Comparison of ENCODE assay signal across 9 cellular contexts in the genomic region with DNA sequence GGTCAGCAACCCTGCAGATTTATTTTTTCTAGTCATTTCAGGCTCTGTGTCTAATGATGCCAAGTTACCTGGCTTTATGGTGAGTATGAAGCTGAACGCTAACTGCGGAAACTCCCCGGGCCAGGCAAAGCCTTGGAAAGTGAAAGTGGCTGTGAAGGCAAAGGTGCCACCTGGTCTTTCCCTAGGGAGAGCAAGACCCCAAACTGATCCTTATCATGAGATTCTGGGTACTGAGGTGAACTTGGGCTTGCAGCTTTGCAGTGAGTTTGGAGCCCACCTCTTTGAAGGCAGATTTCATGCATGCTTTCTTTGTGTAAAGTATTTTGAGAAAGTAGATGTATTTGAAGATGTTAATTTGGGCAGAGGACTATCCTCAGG.
DNase-seq lines count a peak whose midpoint lies in the region; ATAC-seq and TF ChIP-seq lines count a peak whose summit lies in the region.
"Had no signal": no experiment of that assay in that cellular context is flagged by ENCODE, and none has a peak within 500 bp of the region (broad histone marks: within the 10 kb centered on the region; RNA-seq: fewer than 3 reads in every experiment).

No MANE protein-coding gene starts in this region.

- H3K36me3 Mint-ChIP-seq in CD4-positive, alpha-beta memory T cell: no peaks in the 10 kb centered on the region

- peak overlapping the region; percentile 57 for H2AFZ ChIP-seq in hepatocyte

- H3K27ac Mint-ChIP-seq in CD4-positive, alpha-beta memory T cell: peak overlapping the region in 6 of 7 donors; percentile 5 to 65 (median 50)

- no peaks in the 10 kb centered on the region for H3K36me3 ChIP-seq in CD4-positive, alpha-beta memory T cell (ENCODE audit: insufficient read depth, low read length)
- H3K36me3 ChIP-seq in hepatocyte (replicated peaks; ENCODE audit: insufficient read depth, low read depth): no peaks in the 10 kb centered on the region
- H3K36me3 ChIP-seq: pancreas had no signal

- peak in 1 of 5 donors; percentile 1 for DNase-seq in CD4-positive, alpha-beta memory T cell
- DNase-seq in hepatocyte (ENCODE audit: low spot score) (no peak), AG08396 (ENCODE audit: low spot score) (no peak), AG08395 (ENCODE audit: low spot score) (no peak), caudate nucleus (lab: John Stamatoyannopoulos, UW) (no peak), T1000 (lab: John Stamatoyannopoulos, UW) (no peak)

- CTCF ChIA-PET in CD4-positive, alpha-beta memory T cell (lab: Charles Lee; ENCODE audit: partially characterized antibody): interaction anchor here (1.6 to 3.2 kb wide), 2 partner anchors 237 to 526 kb away, joined by 4 to 13 read pairs; no protein-coding TSS in a partner anchor

- peak overlapping the region; percentile 58 to 77 (median 72) for H3K4me3 Mint-ChIP-seq in CD4-positive, alpha-beta memory T cell

- ATAC-seq in GM19397 (IDR thresholded peaks at IDR 0.05; ENCODE audit: unreplicated experiment) (peak; percentile 36), HG03432 (IDR thresholded peaks at IDR 0.05; ENCODE audit: unreplicated experiment) (peak; percentile 42)

- POLR2A ChIA-PET in CD4-positive, alpha-beta memory T cell (lab: Charles Lee; ENCODE audit: partially characterized antibody): no interaction called here

- no peaks in the 10 kb centered on the region for H3K27me3 ChIP-seq in CD4-positive, alpha-beta memory T cell (ENCODE audit: insufficient read depth, low read length)
- H3K27me3 ChIP-seq in hepatocyte: no peaks in the 10 kb centered on the region
- H3K27me3 ChIP-seq: pancreas had no signal

- intact Hi-C loops in CD4-positive, alpha-beta memory T cell (cut with micrococcal nuclease): no loop called here

- peaks cover 8 to 19% (median 15%) of the 10 kb centered on the region in 4 donors for H3K4me1 Mint-ChIP-seq in CD4-positive, alpha-beta memory T cell

- peak overlapping the region; percentile 70 for H3K4me2 ChIP-seq in hepatocyte

- H3K27ac ChIP-seq in CD4-positive, alpha-beta memory T cell (ENCODE audit: low read depth, low read length): no peak overlapping the region
- H3K27ac ChIP-seq in hepatocyte: no peak overlapping the region
- no peak overlapping the region for H3K27ac ChIP-seq in caudate nucleus (ENCODE audit: low read depth, low read length)
- H3K27ac ChIP-seq: pancreas had no signal

- peaks cover 16% of the 10 kb centered on the region for H3K4me1 ChIP-seq in CD4-positive, alpha-beta memory T cell (ENCODE audit: insufficient read depth, low read length)
- H3K4me1 ChIP-seq in hepatocyte (ENCODE audit: insufficient read depth): peaks cover 9% of the 10 kb centered on the region

- H3K27me3 Mint-ChIP-seq in CD4-positive, alpha-beta memory T cell: peaks cover 1 to 4% of the 10 kb centered on the region in 2 donors

- no peaks in the 10 kb centered on the region for H3K9me3 Mint-ChIP-seq in CD4-positive, alpha-beta memory T cell

- 89% methylated on average over 3 of the region's 3 CpGs for WGBS in hepatocyte (ENCODE audit: low lambda C conversion rate, missing lambda C conversion rate)

- H3K9me3 ChIP-seq in CD4-positive, alpha-beta memory T cell (ENCODE audit: control insufficient read depth in 1 of 2, low read length in 2 of 2): no peaks in the 10 kb centered on the region
- no peaks in the 10 kb centered on the region for H3K9me3 ChIP-seq in hepatocyte (ENCODE audit: low read depth)
- H3K9me3 ChIP-seq: pancreas had no signal

- H3K4me3 ChIP-seq in CD4-positive, alpha-beta memory T cell (ENCODE audit: low read length in 2 of 2): no peak overlapping the region
- no peak overlapping the region for H3K4me3 ChIP-seq in hepatocyte

- H3K79me2 ChIP-seq in hepatocyte: no peaks in the 10 kb centered on the region

- H4K20me1 ChIP-seq in hepatocyte (ENCODE audit: insufficient read depth, poor library complexity, severe bottlenecking): no peaks in the 10 kb centered on the region

- no peak for TF ChIP-seq CTCF in hepatocyte (IDR thresholded peaks at IDR 0.05; ENCODE audit: poor library complexity)

- no peaks in the 10 kb centered on the region for H3K9me2 ChIP-seq in hepatocyte (replicated peaks; ENCODE audit: insufficient read depth)
